15 cellular contexts compared by ENCODE assay signal in genomic region chr10:3054183-3054815, GRCh38. TPM values are rescaled to one million over a fixed set of nuclear protein-coding genes. Genes with fewer than 3 reads are reported as not detected.
A peak's percentile ranks its signal among the peaks of the same experiment; 100 is the strongest.
DNase-seq lines count a peak whose midpoint lies in the region; ATAC-seq, FAIRE-seq and TF ChIP-seq lines count a peak whose summit lies in the region.
"Had no signal": no experiment of that assay in that cellular context is flagged by ENCODE, and none has a peak within 500 bp of the region (broad histone marks: within the 10 kb centered on the region; RNA-seq: fewer than 3 reads in every experiment).

No MANE protein-coding gene starts in this region.

- H2AFZ ChIP-seq in GM23338 (no peak overlapping the region), K562 (ENCODE audit: low read depth, low read length) (no peak overlapping the region), trophoblast cell (ENCODE audit: insufficient read depth, low read length, poor library complexity) (no peak overlapping the region)

- H4K12ac ChIP-seq in trophoblast cell (ENCODE audit: low read depth, low read length): no peak overlapping the region

- no peak for TF ChIP-seq EP300 in K562 (IDR thresholded peaks at IDR 0.05; ENCODE audit: low read length)

- H3K79me2 ChIP-seq in GM23338 (replicated peaks; ENCODE audit: insufficient read depth): no peaks in the 10 kb centered on the region
- no peaks in the 10 kb centered on the region for H3K79me2 ChIP-seq in K562 (ENCODE audit: control insufficient read depth, insufficient read depth, low read length)
- peaks cover 2% of the 10 kb centered on the region for H3K79me2 ChIP-seq in trophoblast cell (ENCODE audit: control insufficient read depth, insufficient read depth, low read length, poor library complexity)

- intact Hi-C loops in K562 (cut with micrococcal nuclease) (no loop called here), right cardiac atrium (cut with DNase I) (no loop called here)

- H3K27ac ChIP-seq in GM23338 (ENCODE audit: low read depth) (no peak overlapping the region), K562 (ENCODE audit: extremely low read depth, low read depth, low read length) (no peak overlapping the region), right cardiac atrium (ENCODE audit: low read length) (peak overlapping the region; percentile 26), trophoblast cell (ENCODE audit: low read depth, low read length) (peak overlapping the region; percentile 97), RWPE1 (no peak overlapping the region)

- no peaks in the 10 kb centered on the region for H3K9me1 ChIP-seq in K562 (ENCODE audit: control insufficient read depth, insufficient read depth, low read length)

- no peaks in the 10 kb centered on the region; the same call in 2 of the 3 replicates for H3K36me3 Mint-ChIP-seq in GM23338 (ENCODE audit: low read depth)
- no peaks in the 10 kb centered on the region for H3K36me3 Mint-ChIP-seq in activated naive CD8-positive, alpha-beta T cell treated with anti-CD3 and anti-CD28 coated beads for 36 hours

- H3K79me1 ChIP-seq in trophoblast cell (ENCODE audit: low read length): peaks cover 32% of the 10 kb centered on the region

- H3K27ac Mint-ChIP-seq in GM23338: no peak overlapping the region
- H3K27ac Mint-ChIP-seq in activated naive CD8-positive, alpha-beta T cell treated with anti-CD3 and anti-CD28 coated beads for 36 hours: no peak overlapping the region
- H3K27ac Mint-ChIP-seq: activated CD4-positive, alpha-beta memory T cell treated with anti-CD3 and anti-CD28 coated beads, Interleukin-2, amount 10 ng/mL, durations not matched to agents 7 days and 5 days; activated T-cell treated with anti-CD3 and anti-CD28 coated beads, Interleukin-2, amount 50 U/mL, for 72 hours; B cell; progenitor cell of endocrine pancreas had no signal

- BruUV-seq in K562 (replicated peaks; lab: Mats Ljungman, UMichigan): no TSS peak

- no peak for TF ChIP-seq RAD21 in K562 (CRISPR knock-in tag; conservative IDR thresholded peaks at IDR 0.05 in 1 of 2, IDR thresholded peaks at IDR 0.05 in 1 of 2)

- H4K8ac ChIP-seq in trophoblast cell (ENCODE audit: low read depth, low read length): peak overlapping the region; percentile 5

- DNase-seq in GM23338 (ENCODE audit: low spot score) (peak; percentile 8), K562 (ENCODE audit: extremely low read depth in 1 of 4, low spot score in 3 of 4) (no peak), right cardiac atrium (no peak), trophoblast cell (peak; percentile 92 to 98), RWPE1 (ENCODE audit: low spot score) (no peak), HT-29 (ENCODE audit: low spot score) (no peak), NOMO-1 treated with dmso at 0.1 percent for 144 hours (lab: John Stamatoyannopoulos, UW; ENCODE audit: unreplicated experiment) (no peak)
- DNase-seq in activated naive CD8-positive, alpha-beta T cell treated with anti-CD3 and anti-CD28 coated beads for 36 hours: no peak
- DNase-seq: activated CD4-positive, alpha-beta memory T cell treated with anti-CD3 and anti-CD28 coated beads, Interleukin-2, amount 10 ng/mL, durations not matched to agents 7 days and 5 days; activated T-cell treated with anti-CD3 and anti-CD28 coated beads, Interleukin-2, amount 50 U/mL, for 72 hours; head of caudate nucleus; NCI-H187 treated with DMSO at 0.1 percent for 48 hours; NCI-H510A treated with DMSO at 0.1 percent for 48 hours had no signal

- no peak for TF ChIP-seq POLR2A in K562 (conservative IDR thresholded peaks at IDR 0.05)

- no peak overlapping the region for H3K4ac ChIP-seq in trophoblast cell (ENCODE audit: low read depth, low read length)

- H3K18ac ChIP-seq in trophoblast cell (ENCODE audit: low read length): peak overlapping the region; percentile 6

- H3K9me3 ChIP-seq in K562 (replicated peaks; ENCODE audit: control insufficient read depth, insufficient read depth, low read depth, low read length) (no peaks in the 10 kb centered on the region), right cardiac atrium (ENCODE audit: control insufficient read depth, low read length) (no peaks in the 10 kb centered on the region), trophoblast cell (ENCODE audit: insufficient read depth, low read depth, low read length) (peaks cover 1% of the 10 kb centered on the region)

- H3K23ac ChIP-seq in trophoblast cell (ENCODE audit: low read length): no peak overlapping the region

- no peak overlapping the region for H3K4me3 Mint-ChIP-seq in GM23338
- no peak overlapping the region for H3K4me3 Mint-ChIP-seq in activated naive CD8-positive, alpha-beta T cell treated with anti-CD3 and anti-CD28 coated beads for 36 hours
- H3K4me3 Mint-ChIP-seq: activated CD4-positive, alpha-beta memory T cell treated with anti-CD3 and anti-CD28 coated beads, Interleukin-2, amount 10 ng/mL, durations not matched to agents 7 days and 5 days; activated T-cell treated with anti-CD3 and anti-CD28 coated beads, Interleukin-2, amount 50 U/mL, for 72 hours; B cell had no signal

- no peaks in the 10 kb centered on the region; the same call in 1 of the 2 replicates for H3K9me2 ChIP-seq in GM23338 (ENCODE audit: insufficient read depth)

- no peak overlapping the region for H3K14ac ChIP-seq in trophoblast cell (ENCODE audit: low read length)

- H3K4me2 ChIP-seq in GM23338 (no peak overlapping the region), K562 (ENCODE audit: insufficient read depth, low read length) (no peak overlapping the region), trophoblast cell (ENCODE audit: low read length) (no peak overlapping the region)

- H3K4me3 ChIP-seq in GM23338: no peak overlapping the region
- no peak overlapping the region for H3K4me3 ChIP-seq in K562
- no peak overlapping the region for H3K4me3 ChIP-seq in right cardiac atrium (ENCODE audit: low read length)
- no peak overlapping the region for H3K4me3 ChIP-seq in trophoblast cell (ENCODE audit: low read depth, low read length)

- H3K36me3 ChIP-seq in GM23338 (ENCODE audit: insufficient read depth) (no peaks in the 10 kb centered on the region), K562 (ENCODE audit: control insufficient read depth, insufficient read depth, low read length) (no peaks in the 10 kb centered on the region), trophoblast cell (ENCODE audit: control insufficient read depth in 1 of 2, insufficient read depth in 2 of 2, low read length in 2 of 2) (no peaks in the 10 kb centered on the region)

- H2BK5ac ChIP-seq in trophoblast cell (ENCODE audit: low read depth, low read length, poor library complexity): peak overlapping the region; percentile 10

- H3K9ac ChIP-seq in K562 (ENCODE audit: insufficient read depth in 1 of 2, low read depth in 2 of 2, low read length in 2 of 2) (no peak overlapping the region), trophoblast cell (ENCODE audit: low read length) (no peak overlapping the region)

- H3K27me3 ChIP-seq in GM23338 (ENCODE audit: insufficient read depth) (no peaks in the 10 kb centered on the region), K562 (ENCODE audit: control insufficient read depth in 2 of 2, insufficient read depth in 2 of 2, low read length in 2 of 2) (peaks cover 2 to 11% of the 10 kb centered on the region in 2 experiments; a peak in 3 of 5 replicates), right cardiac atrium (ENCODE audit: control insufficient read depth, insufficient read depth) (no peaks in the 10 kb centered on the region), trophoblast cell (ENCODE audit: insufficient read depth, low read length) (no peaks in the 10 kb centered on the region)

- 0 out of 2 replicates have a peak, but pooled peaks cover 2% of the 10 kb centered on the region for H3K4me1 ChIP-seq in GM23338 (ENCODE audit: insufficient read depth)
- peaks cover 5 to 18% of the 10 kb centered on the region in 2 experiments for H3K4me1 ChIP-seq in K562 (replicated peaks in 1 of 2; ENCODE audit: control insufficient read depth in 2 of 2, insufficient read depth in 2 of 2, low read length in 2 of 2)
- H3K4me1 ChIP-seq in right cardiac atrium (ENCODE audit: control insufficient read depth, insufficient read depth, low read length): peaks cover 2% of the 10 kb centered on the region
- peaks cover 12 to 31% of the 10 kb centered on the region in 2 experiments for H3K4me1 ChIP-seq in trophoblast cell (ENCODE audit: control insufficient read depth in 1 of 2, insufficient read depth in 2 of 2, low read length in 2 of 2)

- H3K9me3 Mint-ChIP-seq in GM23338: no peaks in the 10 kb centered on the region; the same call in 2 of the 3 replicates
- H3K9me3 Mint-ChIP-seq in activated naive CD8-positive, alpha-beta T cell treated with anti-CD3 and anti-CD28 coated beads for 36 hours: no peaks in the 10 kb centered on the region
- H3K9me3 Mint-ChIP-seq: activated CD4-positive, alpha-beta memory T cell treated with anti-CD3 and anti-CD28 coated beads, Interleukin-2, amount 10 ng/mL, durations not matched to agents 7 days and 5 days; activated T-cell treated with anti-CD3 and anti-CD28 coated beads, Interleukin-2, amount 50 U/mL, for 72 hours had no signal

- peak overlapping the region; percentile 63 for H2BK12ac ChIP-seq in trophoblast cell (ENCODE audit: low read length)

- ATAC-seq in GM23338 (no peak), K562 (no peak), right cardiac atrium (no peak)
- ATAC-seq: activated T-cell treated with anti-CD3 and anti-CD28 coated beads, Interleukin-2, amount 50 U/mL, for 72 hours had no signal

- H3F3A ChIP-seq in GM23338 (replicated peaks; ENCODE audit: low read depth): no peaks in the 10 kb centered on the region

- 13% methylated on average over 6 of the region's 6 CpGs for WGBS in K562 (ENCODE audit: insufficient coverage, low coverage, missing lambda C conversion rate)
- WGBS in right cardiac atrium: 39% methylated on average over 6 of the region's 6 CpGs
- WGBS in trophoblast cell (ENCODE audit: extremely low coverage, insufficient coverage, insufficient read length): no CpG with 5 or more reads among the region's 6 CpGs

- FAIRE-seq in K562 (lab: Jason Lieb, UNC): no peak

- no peaks in the 10 kb centered on the region for H4K20me1 ChIP-seq in GM23338 (replicated peaks; ENCODE audit: insufficient read depth)
- H4K20me1 ChIP-seq in K562 (replicated peaks; ENCODE audit: control insufficient read depth, insufficient read depth, low read length): no peaks in the 10 kb centered on the region

- CTCF ChIA-PET in K562 (lab: Yijun Ruan, JAX; ENCODE audit: low intra/inter-chr PET ratio): no interaction called here
- CTCF ChIA-PET in RWPE1 (lab: Yijun Ruan, JAX): interaction anchor here (0.6 kb wide), 3 partner anchors 10 to 1337 kb away, joined by 3 to 5 read pairs (median 3); no protein-coding TSS in a partner anchor

- H4K91ac ChIP-seq in trophoblast cell (ENCODE audit: low read depth, low read length): peak overlapping the region; percentile 51

- H2BK120ac ChIP-seq in trophoblast cell (ENCODE audit: insufficient read depth, low read length, poor library complexity): peak overlapping the region; percentile 32

- no peak for TF ChIP-seq CTCF in GM23338 (conservative IDR thresholded peaks at IDR 0.05; ENCODE audit: low read depth in 2 of 2)
- TF ChIP-seq CTCF in K562 (IDR thresholded peaks at IDR 0.05 in 2 of 3, conservative IDR thresholded peaks at IDR 0.05 in 1 of 3; ENCODE audit: insufficient read depth in 2 of 3, low read depth in 1 of 3, low read length in 3 of 3): no peak
- no peak for TF ChIP-seq CTCF in RWPE1 (conservative IDR thresholded peaks at IDR 0.05; ENCODE audit: low read depth)

- POLR2A ChIA-PET in K562 (lab: Yijun Ruan, JAX) (interaction anchor here (0.8 kb wide), 1 partner anchor 14 kb away, joined by 3 read pairs; no protein-coding TSS in a partner anchor), RWPE1 (lab: Yijun Ruan, JAX; ENCODE audit: low non-redundant PET) (no interaction called here)

- no peak overlapping the region for H2AK5ac ChIP-seq in trophoblast cell (ENCODE audit: low read length)

- peaks cover 14% of the 10 kb centered on the region for H3K4me1 Mint-ChIP-seq in GM23338
- peaks cover 2% of the 10 kb centered on the region for H3K4me1 Mint-ChIP-seq in activated naive CD8-positive, alpha-beta T cell treated with anti-CD3 and anti-CD28 coated beads for 36 hours
- H3K4me1 Mint-ChIP-seq: B cell had no signal

- in situ Hi-C loops in K562 (cut with MboI): no loop called here

- H3K27me3 Mint-ChIP-seq in GM23338 (ENCODE audit: insufficient read depth, low read depth, poor library complexity): peaks cover 8% of the 10 kb centered on the region
- H3K27me3 Mint-ChIP-seq in activated naive CD8-positive, alpha-beta T cell treated with anti-CD3 and anti-CD28 coated beads for 36 hours: peaks cover 27% of the 10 kb centered on the region

RNA-seq across cellular contexts. Expression of gene PFKP, which starts 13.0 kb away (rescaled TPM):
- 117 and 120 TPM in 2 replicates for total RNA-seq in GM23338 (2014; rRNA removed; shearing (Covaris generic))
- polyA plus RNA-seq in GM23338 (2016; fragmentation: Nextera tagmentation; extraction: Ambion mirVana) (55.3 and 56.3 TPM in 2 replicates), K562 (2011; rRNA removed) (34.7 and 50.3 TPM in 2 replicates), K562 (2014; fragmentation: Illumina TruSeq; extraction: Trizol) (57.4 and 72.3 TPM in 2 replicates), K562 (2014; fragmentation: Nextera tagmentation; extraction: Ambion mirVana) (10 to 100 TPM; 23.5 to 30.3 TPM), K562 (2014; rRNA removed) (65.2 and 71.1 TPM in 2 replicates), right cardiac atrium (86.8 TPM)
- total RNA-seq in K562 (2011; cell fraction: chromatin; rRNA removed; ENCODE audit: low replicate concordance): 153 and 281 TPM in 2 replicates
- 147 and 149 TPM in 2 replicates for total RNA-seq in K562 (2011; cell fraction: nucleolus; rRNA removed)
- 120 and 125 TPM in 2 replicates for total RNA-seq in K562 (2011; cell fraction: nucleoplasm; rRNA removed)
- total RNA-seq in K562 (2014; rRNA removed) (91.6 and 109 TPM in 2 replicates), K562 (2014; rRNA removed; fragmentation: Illumina TruSeq; extraction: Trizol) (83.2 and 89.5 TPM in 2 replicates), K562 (2015; rRNA removed; fragmentation: Illumina TruSeq; extraction: Trizol) (62.1 and 65.2 TPM in 2 replicates), K562 (2021) (108 and 116 TPM in 2 replicates), right cardiac atrium (100 to 1,000 TPM in 3 of 4 donors, 10 to 100 TPM in 1; 88.7 to 120 (median 114) TPM)
- 29.5 and 50.9 TPM in 2 replicates for polyA plus RNA-seq in K562 (2011; cell fraction: cytosol; rRNA removed)
- polyA plus RNA-seq in K562 (2011; cell fraction: nucleus; rRNA removed): 96.2 and 154 TPM in 2 replicates
- polyA plus RNA-seq in K562 (2012): 94.4 and 95.0 TPM in 2 replicates
- 32.8 and 39.3 TPM in 2 replicates for polyA minus RNA-seq in K562 (2011; rRNA and poly(A)+ RNA removed)
- 52.9 and 65.4 TPM in 2 replicates for polyA minus RNA-seq in K562 (2011; cell fraction: cytosol; rRNA and poly(A)+ RNA removed)
- 61.7 and 66.5 TPM in 2 replicates for polyA minus RNA-seq in K562 (2011; cell fraction: nucleus; rRNA and poly(A)+ RNA removed)
- 229 and 243 TPM in 2 replicates for polyA plus RNA-seq in trophoblast cell (2013)
- 100 to 1,000 TPM; 231 to 242 TPM for total RNA-seq in activated naive CD8-positive, alpha-beta T cell treated with anti-CD3 and anti-CD28 coated beads for 36 hours
- total RNA-seq in HT-29 (2014; rRNA removed; shearing (Covaris generic)): 178 and 185 TPM in 2 replicates

Comparison
In these comparisons a context has a peak if more than half of its experiments do, and no peak if none do; other contexts are left out.
1. DNase-seq: peak in GM23338 (single experiment) and trophoblast cell (2 of 2); none in K562 (0 of 4), right cardiac atrium (0 of 3), RWPE1 (single experiment), activated naive CD8-positive, alpha-beta T cell treated with anti-CD3 and anti-CD28 coated beads for 36 hours (single experiment), HT-29 (single experiment) and NOMO-1 treated with dmso at 0.1 percent for 144 hours (single experiment).
2. H3K27ac ChIP-seq: peak in right cardiac atrium (single experiment) and trophoblast cell (single experiment); none in GM23338 (single experiment), K562 (single experiment) and RWPE1 (single experiment).